In the genomic region with DNA sequence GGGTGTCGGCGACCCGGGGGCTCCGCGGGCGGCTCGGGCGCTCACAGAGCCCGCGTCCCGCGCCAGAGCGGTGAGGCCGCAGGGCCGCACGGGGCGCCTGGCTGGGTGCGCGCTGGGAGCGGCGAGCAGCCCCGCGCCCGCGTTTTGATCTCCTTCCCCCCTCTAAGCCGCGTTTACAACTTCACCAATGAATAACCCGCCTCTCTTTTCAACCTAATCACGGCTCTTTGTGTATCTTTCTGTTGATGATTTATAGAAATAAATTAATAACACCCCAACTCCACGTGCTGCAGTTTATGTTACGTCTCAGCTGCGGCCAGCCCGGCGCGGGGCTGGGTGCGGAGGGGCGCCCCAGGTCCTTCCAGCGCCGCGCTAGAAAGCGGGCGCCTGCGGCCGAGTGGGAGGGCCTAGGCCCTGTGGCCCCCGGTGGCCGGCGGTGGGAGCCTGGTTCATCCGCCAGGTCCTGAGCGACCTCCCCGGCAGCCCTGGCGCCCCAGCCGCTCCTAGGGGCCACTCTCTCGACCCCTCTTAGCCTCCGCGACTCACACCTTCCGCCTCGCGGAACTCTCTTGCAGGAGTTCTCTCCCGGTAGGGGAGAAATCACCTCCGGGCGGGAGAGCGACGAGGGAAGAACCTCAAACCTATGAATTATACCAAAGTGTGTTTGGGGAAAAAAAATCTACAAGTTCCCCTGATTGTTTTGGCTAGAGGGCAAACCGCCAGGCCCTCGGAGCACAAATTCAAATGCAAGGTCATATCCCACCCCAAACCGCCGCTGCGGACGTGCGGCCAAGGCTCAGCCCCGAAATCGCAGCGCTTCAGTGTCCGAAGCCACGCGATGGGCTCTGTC, we compare ENCODE assay signal across 8 cellular contexts. TPM values are rescaled to one million over a fixed set of nuclear protein-coding genes. Genes with fewer than 3 reads are reported as not detected.
DNase-seq lines count a peak whose midpoint lies in the region; ATAC-seq and TF ChIP-seq lines count a peak whose summit lies in the region.

No MANE protein-coding gene starts in this region.

- H4K20me1 ChIP-seq in GM23338 (replicated peaks; ENCODE audit: insufficient read depth): 0 out of 2 replicates have a peak, but pooled peaks cover 6% of the 10 kb centered on the region

- H3K4me1 ChIP-seq in GM23338 (ENCODE audit: insufficient read depth) (peaks cover 24% of the 10 kb centered on the region), iPS DF 6.9 (ENCODE audit: control insufficient read depth, insufficient read depth, low read length) (no peaks in the 10 kb centered on the region; the same call in 1 of the 2 replicates), skeletal muscle tissue (ENCODE audit: control insufficient read depth in 3 of 3, insufficient read depth in 3 of 3, low read length in 3 of 3) (peaks cover 18 to 24% (median 23%) of the 10 kb centered on the region in 3 donors)

- peak overlapping the region; percentile 78 for H3K4me3 ChIP-seq in GM23338
- peak overlapping the region; percentile 12; the same call in 1 of the 2 replicates for H3K4me3 ChIP-seq in iPS DF 6.9 (ENCODE audit: low read length)
- peak overlapping the region; percentile 27 to 38 (median 29) for H3K4me3 ChIP-seq in skeletal muscle tissue (ENCODE audit: low read length in 3 of 3)

- H3K27me3 ChIP-seq in GM23338 (ENCODE audit: insufficient read depth): peaks cover 100% of the 10 kb centered on the region
- peaks cover 80% of the 10 kb centered on the region for H3K27me3 ChIP-seq in iPS DF 6.9 (ENCODE audit: control insufficient read depth, insufficient read depth, low read length)
- peaks cover 88 to 92% (median 89%) of the 10 kb centered on the region in 3 donors for H3K27me3 ChIP-seq in skeletal muscle tissue (ENCODE audit: control insufficient read depth in 3 of 3, insufficient read depth in 3 of 3, low read length in 3 of 3)

- no peaks in the 10 kb centered on the region for H3K9me3 Mint-ChIP-seq in GM23338

- H3K36me3 Mint-ChIP-seq in GM23338 (ENCODE audit: low read depth): no peaks in the 10 kb centered on the region; the same call in 2 of the 3 replicates

- H3K27ac Mint-ChIP-seq in GM23338: no peak overlapping the region

- H3K4me3 Mint-ChIP-seq in GM23338: peak overlapping the region; percentile 83

- H3K9me3 ChIP-seq in iPS DF 6.9 (ENCODE audit: control insufficient read depth, insufficient read depth, low read length) (no peaks in the 10 kb centered on the region), skeletal muscle tissue (ENCODE audit: control insufficient read depth in 3 of 3, low read length in 3 of 3) (no peaks in the 10 kb centered on the region)

- H3K9me2 ChIP-seq in GM23338 (ENCODE audit: insufficient read depth): no peaks in the 10 kb centered on the region

- DNase-seq in GM23338 (ENCODE audit: low spot score) (peak; percentile 63), iPS DF 6.9 (ENCODE audit: low read depth, low spot score) (no peak), H4 (ENCODE audit: low spot score) (no peak), SKM-1 treated with dmso at 0.1 percent for 144 hours (lab: John Stamatoyannopoulos, UW; ENCODE audit: unreplicated experiment) (no peak)

- peaks cover 11% of the 10 kb centered on the region for H3K4me1 Mint-ChIP-seq in GM23338

- WGBS in iPS DF 6.9 (ENCODE audit: insufficient coverage, insufficient read length): no CpG with 5 or more reads among the region's 76 CpGs

- no peaks in the 10 kb centered on the region for H3K79me2 ChIP-seq in GM23338 (replicated peaks; ENCODE audit: insufficient read depth)

- H3K9ac ChIP-seq in skeletal muscle tissue (ENCODE audit: low read depth in 1 of 3, low read length in 3 of 3): peak overlapping the region in 1 of 3 donors; percentile 25

- peak; percentile 24 for ATAC-seq in GM23338
- no peak for ATAC-seq in GM18511 (IDR thresholded peaks at IDR 0.05; ENCODE audit: unreplicated experiment)
- ATAC-seq in GM18858 (IDR thresholded peaks at IDR 0.05; ENCODE audit: unreplicated experiment): no peak

- H3K27ac ChIP-seq in GM23338 (ENCODE audit: low read depth) (no peak overlapping the region), VCaP (peak overlapping the region; percentile 99), iPS DF 6.9 (ENCODE audit: low read length) (no peak overlapping the region), skeletal muscle tissue (ENCODE audit: low read depth, low read length) (no peak overlapping the region)

- TF ChIP-seq CTCF in GM23338 (conservative IDR thresholded peaks at IDR 0.05; ENCODE audit: low read depth in 2 of 2) (no peak), VCaP (conservative IDR thresholded peaks at IDR 0.05) (peak; percentile 13; the same call in 1 of the 2 replicates)

- peak overlapping the region; percentile 94 for H3K4me2 ChIP-seq in GM23338

- peaks cover 98% of the 10 kb centered on the region for H3K27me3 Mint-ChIP-seq in GM23338 (ENCODE audit: insufficient read depth, low read depth, poor library complexity)

- H3K36me3 ChIP-seq in GM23338 (ENCODE audit: insufficient read depth) (no peaks in the 10 kb centered on the region), iPS DF 6.9 (ENCODE audit: control insufficient read depth, insufficient read depth, low read length) (no peaks in the 10 kb centered on the region), skeletal muscle tissue (ENCODE audit: control insufficient read depth in 3 of 3, insufficient read depth in 3 of 3, low read length in 3 of 3) (no peaks in the 10 kb centered on the region)

- H3F3A ChIP-seq in GM23338 (replicated peaks; ENCODE audit: low read depth): peaks cover 12% of the 10 kb centered on the region; the same call in 1 of the 2 replicates

- H2AFZ ChIP-seq in GM23338: peak overlapping the region; percentile 99

TF ChIP-seq in GM23338, 12 proteins besides CTCF, POLR2A, EP300 and RAD21 (continues in another document):
- TF ChIP-seq, protein P1, sequence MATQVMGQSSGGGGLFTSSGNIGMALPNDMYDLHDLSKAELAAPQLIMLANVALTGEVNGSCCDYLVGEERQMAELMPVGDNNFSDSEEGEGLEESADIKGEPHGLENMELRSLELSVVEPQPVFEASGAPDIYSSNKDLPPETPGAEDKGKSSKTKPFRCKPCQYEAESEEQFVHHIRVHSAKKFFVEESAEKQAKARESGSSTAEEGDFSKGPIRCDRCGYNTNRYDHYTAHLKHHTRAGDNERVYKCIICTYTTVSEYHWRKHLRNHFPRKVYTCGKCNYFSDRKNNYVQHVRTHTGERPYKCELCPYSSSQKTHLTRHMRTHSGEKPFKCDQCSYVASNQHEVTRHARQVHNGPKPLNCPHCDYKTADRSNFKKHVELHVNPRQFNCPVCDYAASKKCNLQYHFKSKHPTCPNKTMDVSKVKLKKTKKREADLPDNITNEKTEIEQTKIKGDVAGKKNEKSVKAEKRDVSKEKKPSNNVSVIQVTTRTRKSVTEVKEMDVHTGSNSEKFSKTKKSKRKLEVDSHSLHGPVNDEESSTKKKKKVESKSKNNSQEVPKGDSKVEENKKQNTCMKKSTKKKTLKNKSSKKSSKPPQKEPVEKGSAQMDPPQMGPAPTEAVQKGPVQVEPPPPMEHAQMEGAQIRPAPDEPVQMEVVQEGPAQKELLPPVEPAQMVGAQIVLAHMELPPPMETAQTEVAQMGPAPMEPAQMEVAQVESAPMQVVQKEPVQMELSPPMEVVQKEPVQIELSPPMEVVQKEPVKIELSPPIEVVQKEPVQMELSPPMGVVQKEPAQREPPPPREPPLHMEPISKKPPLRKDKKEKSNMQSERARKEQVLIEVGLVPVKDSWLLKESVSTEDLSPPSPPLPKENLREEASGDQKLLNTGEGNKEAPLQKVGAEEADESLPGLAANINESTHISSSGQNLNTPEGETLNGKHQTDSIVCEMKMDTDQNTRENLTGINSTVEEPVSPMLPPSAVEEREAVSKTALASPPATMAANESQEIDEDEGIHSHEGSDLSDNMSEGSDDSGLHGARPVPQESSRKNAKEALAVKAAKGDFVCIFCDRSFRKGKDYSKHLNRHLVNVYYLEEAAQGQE (IDR thresholded peaks at IDR 0.05; ENCODE audit: unreplicated experiment): no peak
- TF ChIP-seq EZH2 (IDR thresholded peaks at IDR 0.05; ENCODE audit: low read depth, unreplicated experiment) (peak; percentile 96), POLR2AphosphoS5 (IDR thresholded peaks at IDR 0.05; ENCODE audit: low read depth) (no peak)

RNA-seq across cellular contexts. Expression of a gene that starts 1.9 kb away (rescaled TPM):
- 0.04 and 0.07 TPM in 2 replicates for total RNA-seq in GM23338 (2014; rRNA removed; shearing (Covaris generic))
- polyA plus RNA-seq in GM23338 (2016; fragmentation: Nextera tagmentation; extraction: Ambion mirVana): 0.19 TPM in 1 of 2 replicates, not detected in the other
- not detected for total RNA-seq in skeletal muscle tissue
- total RNA-seq in H4 (2014; rRNA removed; shearing (Covaris generic)): not detected in 2 replicates

Comparison
In these comparisons a context has a peak if more than half of its experiments do, and no peak if none do; other contexts are left out.
1. H3K4me3 ChIP-seq: peak in every context shown above with its lines; median percentile 78 in GM23338; 29 in skeletal muscle tissue; 12 in iPS DF 6.9.